Comparison of ENCODE assay signal across 9 cellular contexts in the genomic region with DNA sequence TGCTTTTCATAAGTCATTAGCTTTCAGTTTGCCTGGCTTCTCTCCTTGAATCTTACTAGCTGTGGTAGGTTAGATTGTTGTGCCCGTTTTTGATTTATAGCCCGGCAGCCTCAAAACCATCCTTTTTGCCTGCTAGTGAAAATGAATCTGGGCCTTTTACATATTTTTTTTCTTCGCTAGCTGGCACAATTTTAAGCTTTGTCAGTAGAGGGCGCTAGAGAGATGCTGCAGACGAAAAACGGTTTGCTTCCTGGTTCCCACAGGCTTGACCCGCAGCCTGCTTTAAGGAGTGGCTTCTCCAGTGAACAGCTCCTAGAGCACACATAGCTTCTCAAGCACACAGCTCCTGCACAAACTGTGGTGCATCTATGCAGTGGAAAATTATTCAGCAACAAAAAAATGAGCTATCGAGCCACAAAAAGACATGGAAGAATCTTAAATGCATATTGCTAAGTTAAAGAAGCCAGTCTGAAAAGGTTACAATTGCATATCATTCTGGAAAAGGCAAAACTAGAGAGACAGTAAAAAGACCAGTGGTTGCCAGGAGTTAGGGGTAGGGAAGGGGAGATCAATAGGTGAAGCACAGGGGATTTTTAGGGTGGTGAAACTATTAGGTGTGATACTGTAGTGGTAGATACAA. TPM values are rescaled to one million over a fixed set of nuclear protein-coding genes. Genes with fewer than 3 reads are reported as not detected.
A peak's percentile ranks its signal among the peaks of the same experiment; 100 is the strongest.
DNase-seq lines count a peak whose midpoint lies in the region; ATAC-seq and TF ChIP-seq lines count a peak whose summit lies in the region.
"Had no signal": no experiment of that assay in that cellular context is flagged by ENCODE, and none has a peak within 500 bp of the region (broad histone marks: within the 10 kb centered on the region; RNA-seq: fewer than 3 reads in every experiment).

No MANE protein-coding gene starts in this region.

- BruUV-seq in PC-3 (replicated peaks; lab: Mats Ljungman, UMichigan), result no TSS peak

- H3K36me3 ChIP-seq in PC-3 (ENCODE audit: low read depth, low read length), result peaks cover 4% of the 10 kb centered on the region; the same call in 1 of the 2 replicates
- H3K36me3 ChIP-seq in mesenchymal stem cell (ENCODE audit: control insufficient read depth in 1 of 2, insufficient read depth in 2 of 2, low read depth in 1 of 2, low read length in 2 of 2), result no peaks in the 10 kb centered on the region
- H3K36me3 ChIP-seq in gastroesophageal sphincter, result no peaks in the 10 kb centered on the region

- no peaks in the 10 kb centered on the region for H3K4me1 ChIP-seq in PC-3 (ENCODE audit: insufficient read depth, low read length)
- no peaks in the 10 kb centered on the region for H3K4me1 ChIP-seq in foreskin keratinocyte
- no peaks in the 10 kb centered on the region for H3K4me1 ChIP-seq in mesenchymal stem cell (ENCODE audit: control insufficient read depth, insufficient read depth, low read depth, low read length)
- peaks cover 0 to 7% (median 0%) of the 10 kb centered on the region in 3 donors for H3K4me1 ChIP-seq in gastroesophageal sphincter

- H3F3A ChIP-seq in PC-3 (ENCODE audit: low read length, unreplicated experiment), result no peaks in the 10 kb centered on the region

- H4K8ac ChIP-seq in mesenchymal stem cell (ENCODE audit: low read length), result no peak overlapping the region

- TF ChIP-seq POLR2A in gastroesophageal sphincter (IDR thresholded peaks at IDR 0.05), result no peak

- no peaks in the 10 kb centered on the region for H4K20me1 ChIP-seq in PC-3 (ENCODE audit: low read length)

- no peak overlapping the region for H2BK15ac ChIP-seq in mesenchymal stem cell (ENCODE audit: low read depth, poor library complexity, severe bottlenecking)

- H3K79me1 ChIP-seq in mesenchymal stem cell (replicated peaks; ENCODE audit: low read length, poor library complexity, severe bottlenecking), result no peaks in the 10 kb centered on the region

- H3K18ac ChIP-seq in mesenchymal stem cell (ENCODE audit: low read depth in 1 of 2, low read length in 2 of 2), result no peak overlapping the region

- H2BK12ac ChIP-seq in mesenchymal stem cell (ENCODE audit: low read length in 2 of 2), result no peak overlapping the region

- no peaks in the 10 kb centered on the region for H3K27me3 ChIP-seq in PC-3 (ENCODE audit: low read length)
- H3K27me3 ChIP-seq in foreskin keratinocyte, result no peaks in the 10 kb centered on the region
- no peaks in the 10 kb centered on the region for H3K27me3 ChIP-seq in mesenchymal stem cell (ENCODE audit: control insufficient read depth in 1 of 2, insufficient read depth in 1 of 2, low read length in 2 of 2)
- H3K27me3 ChIP-seq in gastroesophageal sphincter, result no peaks in the 10 kb centered on the region

- WGBS in mesenchymal stem cell, result 63% methylated on average over 8 of the region's 8 CpGs
- WGBS in gastroesophageal sphincter (ENCODE audit: low coverage in 1 of 2), 2 donors, result 63 to 96% methylated on average over 3 to 8 of the region's 8 CpGs

- H3K9ac ChIP-seq in PC-3 (ENCODE audit: low read length), result no peak overlapping the region
- no peak overlapping the region for H3K9ac ChIP-seq in mesenchymal stem cell (ENCODE audit: low read length)

- H2BK5ac ChIP-seq in mesenchymal stem cell (ENCODE audit: low read depth, low read length, poor library complexity, severe bottlenecking), result no peak overlapping the region

- intact Hi-C loops in PC-3 (cut with micrococcal nuclease), result loop anchor here (10.0 kb wide), 1 partner anchor 283 kb away; a partner anchor contains a TSS

- H3K79me2 ChIP-seq in PC-3 (ENCODE audit: low read length), result no peaks in the 10 kb centered on the region

- no peak overlapping the region for H4K91ac ChIP-seq in mesenchymal stem cell (ENCODE audit: low read length)

- H3K23ac ChIP-seq in mesenchymal stem cell (ENCODE audit: low read length in 2 of 2), result no peak overlapping the region

- H3K27ac ChIP-seq in PC-3 (ENCODE audit: low read length) (no peak overlapping the region), foreskin keratinocyte (no peak overlapping the region), mesenchymal stem cell (ENCODE audit: low read length, poor library complexity, severe bottlenecking) (no peak overlapping the region), gastroesophageal sphincter (no peak overlapping the region)

- H3K4me2 ChIP-seq in PC-3 (ENCODE audit: low read length) (no peak overlapping the region), mesenchymal stem cell (ENCODE audit: low read length, poor library complexity, severe bottlenecking) (no peak overlapping the region)

- H3K9me3 ChIP-seq in PC-3 (ENCODE audit: low read length), result peaks cover 7% of the 10 kb centered on the region
- H3K9me3 ChIP-seq in mesenchymal stem cell (ENCODE audit: control insufficient read depth, low read length), result peaks cover 8% of the 10 kb centered on the region
- H3K9me3 ChIP-seq in gastroesophageal sphincter, result peaks cover 0 to 10% (median 2%) of the 10 kb centered on the region in 3 donors

- no peak overlapping the region for H2BK120ac ChIP-seq in mesenchymal stem cell (ENCODE audit: low read depth, low read length)

- POLR2A ChIA-PET in PC-3 (lab: Charles Lee; ENCODE audit: unreplicated experiment), result no interaction called here

- H3K4ac ChIP-seq in mesenchymal stem cell (ENCODE audit: low read depth in 1 of 2, low read length in 2 of 2), result no peak overlapping the region

- H3K14ac ChIP-seq in mesenchymal stem cell (ENCODE audit: low read length in 2 of 2), result no peak overlapping the region

- CTCF ChIA-PET in PC-3 (lab: Charles Lee), result no interaction called here

- TF ChIP-seq CTCF in AG10803 (conservative IDR thresholded peaks at IDR 0.05; ENCODE audit: low read length) (peak; percentile 37), GM12872 (IDR thresholded peaks at IDR 0.05; ENCODE audit: insufficient read depth, low read depth, low read length) (peak; percentile 68), PC-3 (conservative IDR thresholded peaks at IDR 0.05; ENCODE audit: low read depth, low read length) (peak; percentile 53), foreskin keratinocyte (conservative IDR thresholded peaks at IDR 0.05) (peak; percentile 66), gastroesophageal sphincter (IDR thresholded peaks at IDR 0.05) (peak in 1 of 4 experiments; percentile 16)

- ATAC-seq in PC-3 (no peak), foreskin keratinocyte (no peak), gastroesophageal sphincter (no peak)

- H2AFZ ChIP-seq in PC-3 (ENCODE audit: low read length), result no peak overlapping the region
- no peak overlapping the region for H2AFZ ChIP-seq in mesenchymal stem cell (ENCODE audit: low read depth, low read length)

- H3K4me3 ChIP-seq in AG10803 (ENCODE audit: low read length), result no peak overlapping the region
- no peak overlapping the region for H3K4me3 ChIP-seq in PC-3 (ENCODE audit: low read length)
- no peak overlapping the region for H3K4me3 ChIP-seq in mesenchymal stem cell (ENCODE audit: insufficient read depth in 1 of 2, low read depth in 1 of 2, low read length in 2 of 2)
- no peak overlapping the region for H3K4me3 ChIP-seq in gastroesophageal sphincter

- TF ChIP-seq EP300 in gastroesophageal sphincter (IDR thresholded peaks at IDR 0.05), result no peak

- no peaks in the 10 kb centered on the region for H3K9me2 ChIP-seq in PC-3 (replicated peaks; ENCODE audit: low read length)

- H2AK5ac ChIP-seq in mesenchymal stem cell (ENCODE audit: low read length, severe bottlenecking), result no peak overlapping the region

- DNase-seq in AG10803 (ENCODE audit: low read depth) (no peak), PC-3 (peak; percentile 22), foreskin keratinocyte (no peak), mesenchymal stem cell (no peak), mucosa of gallbladder (ENCODE audit: low spot score) (no peak), HK-2 (ENCODE audit: unreplicated experiment) (no peak)
- DNase-seq: T-helper 9 cell had no signal

RNA-seq across cellular contexts. Expression of a gene that starts 47.9 kb away (rescaled TPM):
- total RNA-seq in PC-3 (2014; rRNA removed) (26.8 and 27.1 TPM in 2 replicates), foreskin keratinocyte (12.5 and 12.7 TPM in 2 replicates), mucosa of gallbladder (9.0 TPM), gastroesophageal sphincter (10 to 100 TPM; 15.6 to 20.1 (median 19.6) TPM)
- polyA plus RNA-seq in foreskin keratinocyte, result 8.5 and 9.6 TPM in 2 replicates
- 11.7 TPM for polyA plus RNA-seq in mesenchymal stem cell (2013, experiment 1 of 2)
- 12.0 TPM for polyA plus RNA-seq in mesenchymal stem cell (2013, experiment 2 of 2)
